Comparison of ENCODE assay signal across 8 cellular contexts in the genomic region with DNA sequence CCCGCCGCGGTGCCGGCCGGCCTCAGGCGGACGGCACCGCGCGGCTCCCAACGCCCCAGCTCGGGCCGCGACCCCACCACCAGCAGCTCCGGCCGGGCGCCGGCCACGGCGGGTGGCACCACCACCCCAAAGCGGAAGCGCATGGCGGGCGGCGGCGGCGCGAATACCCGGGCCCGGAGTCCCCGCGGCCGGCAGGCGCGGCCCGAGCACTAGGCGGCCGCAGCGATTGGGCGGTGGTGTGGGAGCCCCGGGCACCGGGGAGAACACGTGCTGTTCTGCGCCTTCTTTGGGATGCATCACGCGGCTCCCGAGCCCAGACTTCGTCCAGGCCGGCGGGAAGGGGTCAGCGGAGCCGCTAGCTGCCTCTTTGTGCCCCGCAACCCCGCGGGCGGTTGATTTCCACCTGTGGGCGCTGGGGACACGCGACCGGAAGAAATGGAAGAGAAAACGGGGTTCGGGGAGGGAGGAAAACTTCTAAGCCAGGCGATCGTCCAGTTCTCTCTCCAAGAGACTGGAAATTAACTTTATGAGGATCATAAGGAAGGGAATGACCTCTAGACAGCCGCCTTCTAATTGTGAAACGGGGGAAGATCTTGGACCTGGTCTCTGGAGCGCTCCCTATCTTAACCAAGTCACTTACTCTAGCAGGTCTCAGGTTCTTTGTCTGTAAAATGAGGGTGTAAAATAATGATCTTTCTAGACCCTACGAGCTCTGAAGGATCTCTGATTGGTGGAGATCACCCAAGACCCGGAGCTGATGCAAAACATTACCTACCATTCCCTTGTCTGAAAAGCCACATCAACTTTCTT. TPM values are rescaled to one million over a fixed set of nuclear protein-coding genes. Genes with fewer than 3 reads are reported as not detected.
DNase-seq lines count a peak whose midpoint lies in the region; ATAC-seq, FAIRE-seq and TF ChIP-seq lines count a peak whose summit lies in the region.

A gene (minus strand): TSS at position 165 of the 810 bp plus-strand sequence. CDS start 22 bp downstream, at position 143.

- peak within 1 kb of the TSS; percentile 87 for H3K4me2 ChIP-seq in fibroblast of lung (ENCODE audit: extremely low read depth, insufficient read depth, low read length)

- peaks cover 0 to 2% (median 0%) of the 10 kb centered on the region in 9 donors for H3K9me3 Mint-ChIP-seq in naive thymus-derived CD8-positive, alpha-beta T cell
- H3K9me3 Mint-ChIP-seq in stimulated activated naive CD8-positive, alpha-beta T cell treated with anti-CD3 and anti-CD28 coated beads, Interleukin-15, Interleukin-2, amounts not matched to agents 100 ng/mL and 50 ng/mL, for 24 hours, result no peaks in the 10 kb centered on the region

- peak within 1 kb of the TSS; percentile 95 for H3K27ac ChIP-seq in fibroblast of lung (ENCODE audit: insufficient read depth, low read length)

- FAIRE-seq in HTR-8/SVneo (lab: Jason Lieb, UNC), result peak; percentile 4

- no peak for TF ChIP-seq CTCF in fibroblast of lung (conservative IDR thresholded peaks at IDR 0.05 in 1 of 2, IDR thresholded peaks at IDR 0.05 in 1 of 2; ENCODE audit: low read depth in 1 of 2, low read length in 2 of 2)

- no peaks in the 10 kb centered on the region for H3K9me3 ChIP-seq in fibroblast of lung (ENCODE audit: control insufficient read depth, insufficient read depth, low read depth, low read length)

- peaks cover 4 to 38% (median 19%) of the 10 kb centered on the region in 4 donors for H3K4me1 Mint-ChIP-seq in naive thymus-derived CD8-positive, alpha-beta T cell
- peaks cover 34% of the 10 kb centered on the region for H3K4me1 Mint-ChIP-seq in stimulated activated naive CD8-positive, alpha-beta T cell treated with anti-CD3 and anti-CD28 coated beads, Interleukin-15, Interleukin-2, amounts not matched to agents 100 ng/mL and 50 ng/mL, for 24 hours (ENCODE audit: low read depth)

- no peaks in the 10 kb centered on the region for H3K27me3 ChIP-seq in fibroblast of lung (ENCODE audit: control insufficient read depth, insufficient read depth, low read length)

- peaks cover 7% of the 10 kb centered on the region for H3K4me1 ChIP-seq in fibroblast of lung (ENCODE audit: control insufficient read depth, extremely low read depth, insufficient read depth, low read length)

- H3K4me3 Mint-ChIP-seq in naive thymus-derived CD8-positive, alpha-beta T cell, result peak within 1 kb of the TSS; percentile 95 to 100 (median 98)
- peak within 1 kb of the TSS; percentile 96 for H3K4me3 Mint-ChIP-seq in stimulated activated naive CD8-positive, alpha-beta T cell treated with anti-CD3 and anti-CD28 coated beads, Interleukin-15, Interleukin-2, amounts not matched to agents 100 ng/mL and 50 ng/mL, for 24 hours

- ATAC-seq in GM21381 (IDR thresholded peaks at IDR 0.05; ENCODE audit: unreplicated experiment), result peak; percentile 74
- peak; percentile 72 to 77 for ATAC-seq in naive thymus-derived CD8-positive, alpha-beta T cell

- H3K36me3 Mint-ChIP-seq in naive thymus-derived CD8-positive, alpha-beta T cell, result no peaks in the 10 kb centered on the region
- H3K36me3 Mint-ChIP-seq in stimulated activated naive CD8-positive, alpha-beta T cell treated with anti-CD3 and anti-CD28 coated beads, Interleukin-15, Interleukin-2, amounts not matched to agents 100 ng/mL and 50 ng/mL, for 24 hours (ENCODE audit: low read depth), result peaks cover 8% of the 10 kb centered on the region

- no peaks in the 10 kb centered on the region for H3K36me3 ChIP-seq in fibroblast of lung (ENCODE audit: control insufficient read depth, insufficient read depth, low read length)

- POLR2A ChIA-PET in naive thymus-derived CD8-positive, alpha-beta T cell (lab: Charles Lee), result interaction anchor here (0.6 to 3.0 kb wide), 13 partner anchors 8 to 1892 kb away, joined by 3 to 54 read pairs (median 4); a partner anchor contains a TSS

- peak within 1 kb of the TSS; percentile 68 to 78 (median 76) for H3K4me3 ChIP-seq in fibroblast of lung (replicated peaks in 1 of 4; ENCODE audit: control extremely low read depth in 1 of 4, insufficient read depth in 1 of 4, low read depth in 3 of 4, low read length in 4 of 4)

- DNase-seq in DMS153 (lab: John Stamatoyannopoulos, UW) (peak; percentile 49), HTR-8/SVneo (ENCODE audit: insufficient read length, low spot score) (peak; percentile 35), activated T-helper 1 cell treated with Interleukin-2 at 50 U/mL for 16 hours (ENCODE audit: low read depth) (peak; percentile 48), fibroblast of lung (ENCODE audit: low read depth in 2 of 2) (peak; percentile 82 to 87)
- DNase-seq in naive thymus-derived CD8-positive, alpha-beta T cell, result peak; percentile 32 to 79 (median 63)

- no peaks in the 10 kb centered on the region for H3K27me3 Mint-ChIP-seq in naive thymus-derived CD8-positive, alpha-beta T cell
- H3K27me3 Mint-ChIP-seq in stimulated activated naive CD8-positive, alpha-beta T cell treated with anti-CD3 and anti-CD28 coated beads, Interleukin-15, Interleukin-2, amounts not matched to agents 100 ng/mL and 50 ng/mL, for 24 hours, result no peaks in the 10 kb centered on the region

- H3K9ac ChIP-seq in fibroblast of lung (ENCODE audit: insufficient read depth, low read length), result peak within 1 kb of the TSS; percentile 85

- H3K27ac Mint-ChIP-seq in naive thymus-derived CD8-positive, alpha-beta T cell, result peak within 1 kb of the TSS; percentile 98 to 100 (median 99)
- peak within 1 kb of the TSS; percentile 99 for H3K27ac Mint-ChIP-seq in stimulated activated naive CD8-positive, alpha-beta T cell treated with anti-CD3 and anti-CD28 coated beads, Interleukin-15, Interleukin-2, amounts not matched to agents 100 ng/mL and 50 ng/mL, for 24 hours

- H2AFZ ChIP-seq in fibroblast of lung (ENCODE audit: low read length), result peak within 1 kb of the TSS; percentile 74

- H4K20me1 ChIP-seq in fibroblast of lung (ENCODE audit: control insufficient read depth, extremely low read depth, insufficient read depth, low read length), result no peaks in the 10 kb centered on the region

- no peaks in the 10 kb centered on the region for H3K79me2 ChIP-seq in fibroblast of lung (ENCODE audit: control insufficient read depth, insufficient read depth, low read length)

TF ChIP-seq in PFSK-1, 5 proteins besides CTCF, POLR2A, EP300 and RAD21:
- TF ChIP-seq FOXP2 (optimal IDR thresholded peaks at IDR 0.05; ENCODE audit: borderline replicate concordance, extremely low read depth, extremely low read length, insufficient read depth) (no peak), SIN3A (IDR thresholded peaks at IDR 0.05; ENCODE audit: borderline replicate concordance, insufficient read depth, low read length) (no peak), POLR2AphosphoS5 (IDR thresholded peaks at IDR 0.05; ENCODE audit: low read depth, low read length) (peak; percentile 27; the same call in 1 of the 2 replicates)

RNA-seq across cellular contexts. Expression of the gene that starts here (rescaled TPM):
- 2.4 TPM for polyA plus RNA-seq in PFSK-1 (2012; ENCODE audit: insufficient read length, low read depth)
- total RNA-seq in fibroblast of lung, result 8.3 and 10.0 TPM in 2 replicates
- 2.8 and 4.1 TPM in 2 replicates for polyA plus RNA-seq in fibroblast of lung
- 2.6 TPM in 2 replicates for polyA plus RNA-seq in fibroblast of lung (2012)
- polyA minus RNA-seq in fibroblast of lung (ENCODE audit: low replicate concordance), result 8.5 and 9.5 TPM in 2 replicates
- total RNA-seq in naive thymus-derived CD8-positive, alpha-beta T cell, result 10 to 100 TPM; 16.4 to 16.5 TPM
- 1 to 10 TPM; 4.6 to 8.4 (median 7.9) TPM for polyA plus RNA-seq in naive thymus-derived CD8-positive, alpha-beta T cell

Comparison
In these comparisons a context has a peak if more than half of its experiments do, and no peak if none do; other contexts are left out.
1. Peak in every context shown above with its lines: DNase-seq, ATAC-seq, H3K4me3 ChIP-seq and H3K27ac ChIP-seq.